In the genomic region with DNA sequence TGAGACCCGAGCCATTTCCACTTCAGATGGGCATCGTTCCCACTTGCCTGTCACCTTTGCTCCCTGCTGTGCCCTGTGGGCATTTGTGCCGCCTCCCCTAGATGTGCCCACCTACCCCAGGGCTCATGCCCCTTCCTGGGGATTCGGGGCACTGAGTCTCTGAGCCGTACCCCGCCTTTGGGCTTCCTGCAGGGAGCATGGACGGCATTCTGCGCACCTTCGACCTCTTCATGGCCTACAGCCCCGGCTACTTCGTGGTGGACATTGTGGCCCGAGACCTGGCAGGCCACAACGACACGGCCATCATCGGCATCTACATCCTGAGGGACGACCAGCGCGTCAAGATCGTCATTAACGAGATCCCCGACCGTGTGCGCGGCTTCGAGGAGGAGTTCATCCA, we compare ENCODE assay signal across 30 cellular contexts. TPM values are rescaled to one million over a fixed set of nuclear protein-coding genes. Genes with fewer than 3 reads are reported as not detected.
"Had no signal": no experiment of that assay in that cellular context is flagged by ENCODE, and none has a peak within 500 bp of the region (broad histone marks: within the 10 kb centered on the region; RNA-seq: fewer than 3 reads in every experiment).

No MANE protein-coding gene starts in this region.

- H3K4me1 ChIP-seq: prostate gland, upper lobe of right lung, uterus had no signal

- ATAC-seq: left colon; mucosa of descending colon; naive thymus-derived CD4-positive, alpha-beta T cell; natural killer cell treated with Interleukin-12 subunit alpha and Interleukin-12 subunit beta and Interleukin-15 and Interleukin-18, amount 100 ng/mL, for 72 hours; right cardiac atrium; sciatic nerve; stimulated activated effector memory CD8-positive, alpha-beta T cell treated with anti-CD3 and anti-CD28 coated beads, Interleukin-12 subunit alpha, Interleukin-12 subunit beta, amount 100 ng/mL, for 72 hours; upper lobe of right lung had no signal

- H3K9me3 ChIP-seq: left ventricle myocardium inferior, mucosa of descending colon, neutrophil, ovary, prostate gland, suprapubic skin, thoracic aorta, tibial artery, upper lobe of right lung, uterus had no signal

- H3K27me3 Mint-ChIP-seq: natural killer cell treated with Interleukin-12 subunit alpha and Interleukin-12 subunit beta and Interleukin-15 and Interleukin-18, amount 100 ng/mL, for 72 hours; stimulated activated naive CD8-positive, alpha-beta T cell treated with anti-CD3 and anti-CD28 coated beads, Interleukin-15, Interleukin-2, amounts not matched to agents 100 ng/mL and 50 ng/mL, for 24 hours had no signal

- DNase-seq: head of caudate nucleus; hippocampal formation; kidney; left colon; left ventricle myocardium inferior; mesendoderm; midbrain; mucosa of descending colon; naive thymus-derived CD4-positive, alpha-beta T cell; occipital lobe; ovary; retina; stimulated activated CD4-positive, alpha-beta T cell treated with anti-CD3 and anti-CD28 coated beads, Interleukin-4, amount 100 ng/mL, for 24 hours; stimulated activated naive CD4-positive, alpha-beta T cell; tibial artery; trophoblast cell; upper lobe of right lung; uterus had no signal

- H3K4me3 ChIP-seq: left ventricle myocardium inferior, lung, mucosa of descending colon, ovary, prostate gland, skin epidermis, suprapubic skin, thoracic aorta, tibial artery, upper lobe of right lung, uterus had no signal

- H3K4me3 Mint-ChIP-seq: naive thymus-derived CD4-positive, alpha-beta T cell; natural killer cell treated with Interleukin-12 subunit alpha and Interleukin-12 subunit beta and Interleukin-15 and Interleukin-18, amount 100 ng/mL, for 72 hours; stimulated activated effector memory CD8-positive, alpha-beta T cell treated with anti-CD3 and anti-CD28 coated beads, Interleukin-12 subunit alpha, Interleukin-12 subunit beta, amount 100 ng/mL, for 72 hours; stimulated activated naive CD8-positive, alpha-beta T cell treated with anti-CD3 and anti-CD28 coated beads, Interleukin-15, Interleukin-2, amounts not matched to agents 100 ng/mL and 50 ng/mL, for 24 hours had no signal

- H3K27ac Mint-ChIP-seq: natural killer cell treated with Interleukin-12 subunit alpha and Interleukin-12 subunit beta and Interleukin-15 and Interleukin-18, amount 100 ng/mL, for 72 hours; stimulated activated effector memory CD8-positive, alpha-beta T cell treated with anti-CD3 and anti-CD28 coated beads, Interleukin-12 subunit alpha, Interleukin-12 subunit beta, amount 100 ng/mL, for 72 hours; stimulated activated naive CD8-positive, alpha-beta T cell treated with anti-CD3 and anti-CD28 coated beads, Interleukin-15, Interleukin-2, amounts not matched to agents 100 ng/mL and 50 ng/mL, for 24 hours had no signal

- H3K9me3 Mint-ChIP-seq: natural killer cell treated with Interleukin-12 subunit alpha and Interleukin-12 subunit beta and Interleukin-15 and Interleukin-18, amount 100 ng/mL, for 72 hours; stimulated activated effector memory CD8-positive, alpha-beta T cell treated with anti-CD3 and anti-CD28 coated beads, Interleukin-12 subunit alpha, Interleukin-12 subunit beta, amount 100 ng/mL, for 72 hours; stimulated activated naive CD8-positive, alpha-beta T cell treated with anti-CD3 and anti-CD28 coated beads, Interleukin-15, Interleukin-2, amounts not matched to agents 100 ng/mL and 50 ng/mL, for 24 hours had no signal

- H3K36me3 ChIP-seq: ovary, prostate gland, suprapubic skin, thoracic aorta, tibial artery, upper lobe of right lung, uterus had no signal

- H3K27ac ChIP-seq: left ventricle myocardium inferior, neutrophil, ovary, prostate gland, skin epidermis, suprapubic skin, thoracic aorta, tibial artery, upper lobe of right lung, uterus had no signal

- H3K36me3 Mint-ChIP-seq: natural killer cell treated with Interleukin-12 subunit alpha and Interleukin-12 subunit beta and Interleukin-15 and Interleukin-18, amount 100 ng/mL, for 72 hours; stimulated activated effector memory CD8-positive, alpha-beta T cell treated with anti-CD3 and anti-CD28 coated beads, Interleukin-12 subunit alpha, Interleukin-12 subunit beta, amount 100 ng/mL, for 72 hours had no signal

- H3K27me3 ChIP-seq: ovary, suprapubic skin, upper lobe of right lung, uterus had no signal

RNA-seq across cellular contexts. Expression of a gene that starts 36.3 kb away (rescaled TPM):
- polyA plus RNA-seq: neural cell had no signal
